Comparison of ENCODE assay signal across 9 cellular contexts in genomic region chr16:84088695-84089395, GRCh38. TPM values are rescaled to one million over a fixed set of nuclear protein-coding genes. Genes with fewer than 3 reads are reported as not detected.
DNase-seq lines count a peak whose midpoint lies in the region; ATAC-seq and TF ChIP-seq lines count a peak whose summit lies in the region.
"Had no signal": no experiment of that assay in that cellular context is flagged by ENCODE, and none has a peak within 500 bp of the region (broad histone marks: within the 10 kb centered on the region; RNA-seq: fewer than 3 reads in every experiment).

No MANE protein-coding gene starts in this region.

- peaks cover 44% of the 10 kb centered on the region for H3K36me3 Mint-ChIP-seq in memory B cell

- H3K9me3 ChIP-seq in Loucy (ENCODE audit: insufficient read depth, low read depth, low read length), result no peaks in the 10 kb centered on the region

- H3K4me1 ChIP-seq in Loucy (ENCODE audit: insufficient read depth, low read length, poor library complexity, severe bottlenecking), result peaks cover 42% of the 10 kb centered on the region

- TF ChIP-seq CTCF in GM12872 (IDR thresholded peaks at IDR 0.05; ENCODE audit: insufficient read depth, low read depth, low read length) (peak; percentile 75), Loucy (conservative IDR thresholded peaks at IDR 0.05; ENCODE audit: low read length) (peak; percentile 64)

- no peaks in the 10 kb centered on the region for H3K27me3 ChIP-seq in Loucy (ENCODE audit: insufficient read depth, low read length, poor library complexity, severe bottlenecking)

- H3K4me1 Mint-ChIP-seq in memory B cell, result peaks cover 21% of the 10 kb centered on the region

- H3K36me3 ChIP-seq in Loucy (ENCODE audit: insufficient read depth, low read length), result peaks cover 65% of the 10 kb centered on the region

- H3K79me2 ChIP-seq in Loucy (ENCODE audit: insufficient read depth, low read length), result 0 out of 2 replicates have a peak, but pooled peaks cover 10% of the 10 kb centered on the region

- ATAC-seq in GM21717 (IDR thresholded peaks at IDR 0.05; ENCODE audit: unreplicated experiment) (peak; percentile 86), memory B cell (ENCODE audit: low read depth) (peak; percentile 62)

- DNase-seq in activated T-cell treated with anti-CD3 and anti-CD28 coated beads for 4 hours (peak; percentile 10), memory B cell (ENCODE audit: low spot score in 2 of 2) (peak; percentile 8 to 17), NCI-H2196 (lab: John Stamatoyannopoulos, UW; ENCODE audit: unreplicated experiment) (no peak), mesenteric fat pad (ENCODE audit: low spot score) (no peak), AG08395 (ENCODE audit: low spot score) (no peak)

- no peaks in the 10 kb centered on the region for H3K9me2 ChIP-seq in Loucy (replicated peaks; ENCODE audit: low read depth, low read length)

- peak overlapping the region; percentile 47 for H3K4me3 ChIP-seq in Loucy (ENCODE audit: low read length, poor library complexity, severe bottlenecking)

- no peak overlapping the region for H3K4me3 Mint-ChIP-seq in memory B cell

- peak overlapping the region; percentile 85 for H3K4me2 ChIP-seq in Loucy (ENCODE audit: low read depth, low read length, poor library complexity, severe bottlenecking)

- H2AFZ ChIP-seq in Loucy (ENCODE audit: low read length), result no peak overlapping the region

- no peak overlapping the region for H3K27ac Mint-ChIP-seq in memory B cell

- no peaks in the 10 kb centered on the region for H4K20me1 ChIP-seq in Loucy (ENCODE audit: insufficient read depth, low read length, poor library complexity, severe bottlenecking)

- no peak overlapping the region for H3K9ac ChIP-seq in Loucy (ENCODE audit: low read depth, low read length, poor library complexity, severe bottlenecking)

- H3K27me3 Mint-ChIP-seq in memory B cell, result no peaks in the 10 kb centered on the region

- H3F3A ChIP-seq in Loucy (ENCODE audit: low read depth), result peaks cover 6% of the 10 kb centered on the region; the same call in 1 of the 2 replicates

- no peaks in the 10 kb centered on the region for H3K9me3 Mint-ChIP-seq in memory B cell

RNA-seq across cellular contexts. Expression of gene MBTPS1, which starts 27.9 kb away (rescaled TPM):
- 70.9 TPM for total RNA-seq in mesenteric fat pad

RNA-seq across cellular contexts. Expression of gene SLC38A8, which starts 46.2 kb away (rescaled TPM):
- total RNA-seq in mesenteric fat pad, result not detected
- total RNA-seq: glomerular endothelial cell had no signal

RNA-seq across cellular contexts. Expression of gene HSDL1, which starts 56.1 kb away (rescaled TPM):
- 23.1 TPM for total RNA-seq in mesenteric fat pad

RNA-seq across cellular contexts. Expression of gene DNAAF1, which starts 56.3 kb away (rescaled TPM):
- total RNA-seq in mesenteric fat pad, result not detected
- total RNA-seq: glomerular endothelial cell had no signal

Comparison
In these comparisons a context has a peak if more than half of its experiments do, and no peak if none do; other contexts are left out.
1. DNase-seq: peak in activated T-cell treated with anti-CD3 and anti-CD28 coated beads for 4 hours (single experiment) and memory B cell (2 of 2); none in NCI-H2196 (single experiment), mesenteric fat pad (single experiment) and AG08395 (single experiment).